Comparison of ENCODE assay signal across 1 cellular context in the genomic region with DNA sequence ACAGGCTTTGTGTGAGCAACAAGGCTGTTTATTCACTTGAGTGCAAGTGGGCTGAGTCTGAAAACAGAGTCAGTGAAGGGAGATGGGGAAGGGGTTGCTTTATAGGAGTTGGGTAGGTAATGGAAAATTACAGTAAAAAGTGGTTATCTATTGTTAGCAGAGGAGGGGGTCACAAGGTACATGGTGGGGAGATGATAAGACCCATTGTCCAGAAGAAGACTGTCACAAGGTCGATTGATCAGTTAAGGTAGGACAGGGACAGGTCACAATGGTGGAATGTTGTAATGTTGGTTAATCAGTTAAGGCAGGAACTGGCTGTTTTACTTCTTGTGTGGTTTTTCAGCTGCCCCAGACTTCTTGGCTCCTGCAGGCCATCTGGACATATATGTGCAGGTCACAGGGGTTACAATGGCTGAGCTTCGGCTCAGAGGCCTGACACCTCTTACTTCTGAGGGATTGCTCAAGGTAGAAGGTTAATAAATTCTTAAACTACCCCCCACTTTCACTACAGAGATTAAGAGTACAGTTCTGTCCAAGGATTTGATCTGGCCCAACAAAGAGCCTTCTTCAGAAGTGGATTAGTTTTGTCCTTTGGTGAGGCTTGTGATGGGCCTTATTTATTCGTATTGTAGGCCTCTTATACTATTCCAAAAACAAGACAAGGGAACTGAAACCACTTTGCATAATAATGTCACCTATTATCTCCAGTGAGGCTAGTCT.
A peak's percentile ranks its signal among the peaks of the same experiment; 100 is the strongest.
TF ChIP-seq lines count a peak whose summit lies in the region.

No MANE protein-coding gene starts in this region.

TF ChIP-seq in GM12878, 131 proteins besides CTCF, POLR2A, EP300 and RAD21:
- TF ChIP-seq MXI1 (IDR thresholded peaks at IDR 0.05; ENCODE audit: low read depth, low read length) (no peak), SIX5 (IDR thresholded peaks at IDR 0.05; ENCODE audit: low read depth, low read length, severe bottlenecking) (no peak), CEBPB (IDR thresholded peaks at IDR 0.05; ENCODE audit: borderline replicate concordance in 1 of 2, low read depth in 2 of 2, low read length in 2 of 2) (no peak), MEF2B (IDR thresholded peaks at IDR 0.05; ENCODE audit: partially characterized antibody, poor library complexity, severe bottlenecking) (no peak), MEF2A (IDR thresholded peaks at IDR 0.05; ENCODE audit: insufficient read depth, low read depth, low read length) (no peak), NR2F1 (conservative IDR thresholded peaks at IDR 0.05) (no peak), STAT3 (IDR thresholded peaks at IDR 0.05; ENCODE audit: low read depth, low read length) (no peak), POU2F2 (IDR thresholded peaks at IDR 0.05; ENCODE audit: borderline replicate concordance, low read depth, low read length) (0 out of 3 replicates have a peak, but pooled peaks have one; percentile 15), MAX (IDR thresholded peaks at IDR 0.05; ENCODE audit: low read depth, low read length) (no peak), ZNF24 (IDR thresholded peaks at IDR 0.05) (no peak), WRNIP1 (IDR thresholded peaks at IDR 0.05; ENCODE audit: borderline replicate concordance, low read depth, low read length) (no peak), IKZF1 (conservative IDR thresholded peaks at IDR 0.05) (no peak), ATF3 (IDR thresholded peaks at IDR 0.05; ENCODE audit: borderline replicate concordance, extremely low read depth, low read depth, low read length) (no peak), NBN (IDR thresholded peaks at IDR 0.05) (no peak), POLR2AphosphoS5 (IDR thresholded peaks at IDR 0.05; ENCODE audit: low read length) (no peak), SPI1 (IDR thresholded peaks at IDR 0.05; ENCODE audit: borderline replicate concordance, insufficient read depth, low read depth, low read length) (peak; percentile 65), BCLAF1 (IDR thresholded peaks at IDR 0.05) (no peak)
TF ChIP-seq in GM12878: peak in this region for 2.
